17 cellular contexts compared by ENCODE assay signal in genomic region chr11:7056828-7057513, GRCh38. TPM values are rescaled to one million over a fixed set of nuclear protein-coding genes. Genes with fewer than 3 reads are reported as not detected.
DNase-seq lines count a peak whose midpoint lies in the region; ATAC-seq lines count a peak whose summit lies in the region.
"Had no signal": no experiment of that assay in that cellular context is flagged by ENCODE, and none has a peak within 500 bp of the region (broad histone marks: within the 10 kb centered on the region; RNA-seq: fewer than 3 reads in every experiment).

No MANE protein-coding gene starts in this region.

- peak; percentile 62 for ATAC-seq in GM19035 (IDR thresholded peaks at IDR 0.05; ENCODE audit: unreplicated experiment)
- peak; percentile 37 for ATAC-seq in HG03565 (IDR thresholded peaks at IDR 0.05; ENCODE audit: unreplicated experiment)
- no peak for ATAC-seq in HG03439 (IDR thresholded peaks at IDR 0.05; ENCODE audit: unreplicated experiment)
- ATAC-seq in HG02938 (IDR thresholded peaks at IDR 0.05; ENCODE audit: unreplicated experiment): no peak
- ATAC-seq: SK-N-SH treated with all-trans-retinoic acid at 6 μM for 48 hours had no signal

- DNase-seq in dermis blood vessel endothelial cell (peak; percentile 3), medulla oblongata (ENCODE audit: extremely low spot score) (peak; percentile 3), inferior parietal cortex (ENCODE audit: extremely low spot score) (no peak), NCI-H226 (no peak)
- DNase-seq: Caco-2, MG63, NCI-H1105 treated with DMSO at 0.1 percent for 48 hours, NCI-H187 treated with DMSO at 0.1 percent for 48 hours, NCI-H446 treated with DMSO at 0.1 percent for 48 hours, NCI-H748 treated with DMSO at 0.1 percent for 48 hours, PC-9 had no signal

RNA-seq across cellular contexts. Expression of gene RBMXL2, which starts 31.8 kb away (rescaled TPM):
- not detected in 2 replicates for total RNA-seq in dermis blood vessel endothelial cell
- total RNA-seq: Caco-2, H4, PC-9 had no signal

RNA-seq across cellular contexts. Expression of gene NLRP14, which starts 36.7 kb away (rescaled TPM):
- total RNA-seq in dermis blood vessel endothelial cell: not detected in 2 replicates
- total RNA-seq: Caco-2, PC-9 had no signal

RNA-seq across cellular contexts. Expression of gene ZNF214, which starts 36.8 kb away (rescaled TPM):
- total RNA-seq in dermis blood vessel endothelial cell: 0.19 and 1.7 TPM in 2 replicates

Comparison
In these comparisons a context has a peak if more than half of its experiments do, and no peak if none do; other contexts are left out.
1. ATAC-seq: peak in GM19035 (single experiment) and HG03565 (single experiment); none in HG03439 (single experiment) and HG02938 (single experiment).
2. DNase-seq: peak in dermis blood vessel endothelial cell (single experiment) and medulla oblongata (single experiment); none in inferior parietal cortex (single experiment) and NCI-H226 (single experiment).